ENCODE assay signal across 8 cellular contexts in the genomic region with DNA sequence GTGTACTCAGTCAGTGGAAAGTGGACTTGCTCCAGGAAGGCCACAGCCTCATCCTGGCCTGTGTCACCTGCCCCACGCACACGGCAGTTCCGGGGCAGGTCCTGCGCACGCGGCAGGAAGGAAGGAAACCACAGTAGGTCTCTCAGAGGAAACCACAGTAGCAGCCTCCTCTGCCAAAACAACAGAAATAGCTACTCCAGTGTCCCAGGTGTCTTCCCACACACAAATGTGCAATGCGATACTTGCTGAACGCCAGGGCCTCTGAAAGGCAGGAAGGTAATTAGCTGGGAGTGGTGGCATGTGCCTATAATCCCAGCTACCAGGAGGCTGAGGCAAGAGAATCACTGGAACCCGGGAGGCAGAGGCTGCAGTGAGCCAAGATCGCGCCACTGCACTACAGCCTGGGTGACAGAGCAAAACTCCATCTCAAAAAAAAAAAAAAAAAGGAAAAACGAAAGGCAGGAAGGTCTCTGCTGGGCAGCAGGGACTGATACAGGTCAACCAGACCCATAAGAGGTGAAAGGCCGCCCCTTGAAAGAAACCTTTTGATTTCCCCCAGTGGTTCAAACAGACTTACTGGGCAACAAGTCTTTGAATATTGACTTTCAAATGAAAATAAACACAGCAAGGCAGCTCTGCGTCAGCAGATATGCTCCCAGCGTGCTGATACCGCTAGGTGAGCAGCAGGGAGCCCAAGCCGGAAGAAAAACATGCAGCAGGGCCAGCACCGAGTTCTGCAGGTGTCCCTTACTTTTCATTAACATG. TPM values are rescaled to one million over a fixed set of nuclear protein-coding genes. Genes with fewer than 3 reads are reported as not detected.
DNase-seq lines count a peak whose midpoint lies in the region; ATAC-seq, FAIRE-seq and TF ChIP-seq lines count a peak whose summit lies in the region.

No MANE protein-coding gene starts in this region.

- H3K4me3 ChIP-seq in right cardiac atrium (ENCODE audit: low read length) (no peak overlapping the region), BE2C (ENCODE audit: low read depth, low read length) (no peak overlapping the region)

- FAIRE-seq in urothelium cell line (lab: Jason Lieb, UNC): no peak

- no peak overlapping the region for H3K27ac ChIP-seq in right cardiac atrium (ENCODE audit: low read length)

- ATAC-seq in HG03175 (IDR thresholded peaks at IDR 0.05; ENCODE audit: unreplicated experiment) (peak; percentile 88), right cardiac atrium (peak; percentile 34 to 47)

- no peak for TF ChIP-seq CTCF in BE2C (IDR thresholded peaks at IDR 0.05; ENCODE audit: low read depth, low read length)

- H3K9me3 ChIP-seq in right cardiac atrium (ENCODE audit: control insufficient read depth, low read length): no peaks in the 10 kb centered on the region
- H3K9me3 ChIP-seq in BE2C: no peaks in the 10 kb centered on the region

- H3K36me3 ChIP-seq in BE2C: no peaks in the 10 kb centered on the region

- no peaks in the 10 kb centered on the region for H3K4me1 ChIP-seq in right cardiac atrium (ENCODE audit: control insufficient read depth, insufficient read depth, low read length)
- no peaks in the 10 kb centered on the region for H3K4me1 ChIP-seq in BE2C

- H3K27me3 ChIP-seq in right cardiac atrium (ENCODE audit: control insufficient read depth, insufficient read depth) (no peaks in the 10 kb centered on the region), BE2C (no peaks in the 10 kb centered on the region)

- 67% methylated on average over 18 of the region's 18 CpGs for WGBS in right cardiac atrium

- DNase-seq in NCI-H748 (lab: John Stamatoyannopoulos, UW; ENCODE audit: unreplicated experiment): peak; percentile 58
- no peak for DNase-seq in NCI-H748 treated with DMSO at 0.1 percent for 48 hours (lab: John Stamatoyannopoulos, UW)
- peak; percentile 51 to 62 for DNase-seq in activated CD4-positive, alpha-beta T cell treated with anti-CD3 and anti-CD28 coated beads for 4 hours
- no peak for DNase-seq in right cardiac atrium
- peak; percentile 38 to 42 for DNase-seq in stimulated activated CD8-positive, alpha-beta memory T cell treated with anti-CD3 and anti-CD28 coated beads, Interleukin-2, amount 100 ng/mL, for 48 hours (ENCODE audit: low read depth in 2 of 2)
- DNase-seq in urothelium cell line (ENCODE audit: low spot score): no peak
- no peak for DNase-seq in BE2C

- intact Hi-C loops in right cardiac atrium (cut with DNase I): no loop called here

RNA-seq across cellular contexts. Expression of a gene that starts 49.5 kb away (rescaled TPM):
- total RNA-seq in right cardiac atrium: 10 to 100 TPM; 33.0 to 41.8 (median 33.3) TPM
- polyA plus RNA-seq in right cardiac atrium: 29.3 TPM
- polyA plus RNA-seq in BE2C (2012; ENCODE audit: insufficient read depth, insufficient read length, low read depth): 1.9 TPM

Comparison
In these comparisons a context has a peak if more than half of its experiments do, and no peak if none do; other contexts are left out.
1. DNase-seq: peak in NCI-H748 (single experiment), activated CD4-positive, alpha-beta T cell treated with anti-CD3 and anti-CD28 coated beads for 4 hours (2 of 2) and stimulated activated CD8-positive, alpha-beta memory T cell treated with anti-CD3 and anti-CD28 coated beads, Interleukin-2, amount 100 ng/mL, for 48 hours (2 of 2); none in NCI-H748 treated with DMSO at 0.1 percent for 48 hours (single experiment), right cardiac atrium (0 of 3), urothelium cell line (single experiment) and BE2C (single experiment).